ENCODE assay signal across 8 cellular contexts in the genomic region with DNA sequence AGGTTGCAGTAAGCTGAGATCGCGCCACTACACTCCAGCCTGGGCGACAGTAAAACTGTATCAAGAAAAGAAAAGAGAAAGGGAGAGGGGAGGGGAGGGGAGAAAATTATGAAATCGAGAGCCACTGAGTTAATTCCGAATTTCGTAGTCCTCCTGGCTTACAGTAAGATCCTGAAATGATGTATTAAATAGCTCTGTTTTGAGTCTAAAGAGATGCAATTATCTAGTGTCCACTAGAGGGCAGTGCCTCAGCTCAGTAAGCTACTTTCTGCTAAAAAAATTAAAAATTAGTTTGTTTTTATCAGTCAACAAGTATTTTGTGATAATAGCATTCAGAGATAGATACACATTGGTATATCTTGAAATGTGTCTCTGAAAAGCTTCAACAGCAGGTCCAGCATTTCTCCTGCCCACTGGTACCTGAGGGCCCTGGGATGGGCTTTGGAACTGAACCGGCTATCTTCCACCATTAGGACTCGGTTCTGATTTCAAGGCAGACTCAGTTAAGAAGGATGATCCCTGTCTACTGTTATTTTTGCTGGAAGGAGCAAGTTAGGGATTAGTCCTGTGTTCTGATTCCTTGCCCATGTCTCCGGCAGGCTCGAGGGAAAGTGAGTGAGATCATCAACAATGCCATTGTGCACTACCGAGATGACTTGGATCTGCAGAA. TPM values are rescaled to one million over a fixed set of nuclear protein-coding genes. Genes with fewer than 3 reads are reported as not detected.
DNase-seq lines count a peak whose midpoint lies in the region; ATAC-seq lines count a peak whose summit lies in the region.

No MANE protein-coding gene starts in this region.

- peak overlapping the region in 1 of 4 donors; percentile 51 for H3K4me3 Mint-ChIP-seq in IgD-negative memory B cell

- no peaks in the 10 kb centered on the region for H3K27me3 Mint-ChIP-seq in IgD-negative memory B cell

- H3K27ac Mint-ChIP-seq in IgD-negative memory B cell, result peak overlapping the region in 2 of 3 donors; percentile 62 to 68

- H3K9ac ChIP-seq in SK-N-MC (ENCODE audit: insufficient read length), result no peak overlapping the region

- no peak overlapping the region for H3K27ac ChIP-seq in SK-N-MC

- H3K9me3 ChIP-seq in SK-N-MC (ENCODE audit: low read depth, low read length), result no peaks in the 10 kb centered on the region

- peaks cover 50 to 55% (median 53%) of the 10 kb centered on the region in 3 donors for H3K4me1 Mint-ChIP-seq in IgD-negative memory B cell

- no peaks in the 10 kb centered on the region for H3K36me3 ChIP-seq in SK-N-MC (ENCODE audit: insufficient read depth, low read length)

- no peak overlapping the region for H3K4me3 ChIP-seq in SK-N-MC

- peak; percentile 60 for DNase-seq in DMS53 treated with DMSO at 0.1 percent for 48 hours (lab: John Stamatoyannopoulos, UW; ENCODE audit: unreplicated experiment)
- peak; percentile 50 for DNase-seq in SK-N-MC (ENCODE audit: low read depth, low spot score)
- DNase-seq in fibroblast of gingiva (ENCODE audit: low read depth), result peak; percentile 59
- DNase-seq in pulmonary artery endothelial cell (ENCODE audit: low read depth, low spot score), result peak; percentile 20
- no peak for DNase-seq in activated CD4-positive, CD25-positive, alpha-beta regulatory T cell (lab: John Stamatoyannopoulos, UW)
- no peak for DNase-seq in stimulated activated CD4-positive, alpha-beta T cell treated with anti-CD3 and anti-CD28 coated beads, Interleukin-4, amount 100 ng/mL, for 4 hours

- peaks cover 8% of the 10 kb centered on the region for H3K36me3 Mint-ChIP-seq in IgD-negative memory B cell

- no peak for ATAC-seq in HG03175 (IDR thresholded peaks at IDR 0.05; ENCODE audit: unreplicated experiment)

- no peaks in the 10 kb centered on the region for H3K9me3 Mint-ChIP-seq in IgD-negative memory B cell

RNA-seq across cellular contexts. Expression of gene TSPAN33, which starts 19.5 kb away (rescaled TPM):
- 55.0 TPM for polyA plus RNA-seq in IgD-negative memory B cell
- 0.07 and 0.28 TPM in 2 replicates for total RNA-seq in pulmonary artery endothelial cell

RNA-seq across cellular contexts. Expression of gene SMO, which starts 24.4 kb away (rescaled TPM):
- polyA plus RNA-seq in IgD-negative memory B cell, result 0.36 TPM
- total RNA-seq in pulmonary artery endothelial cell, result 2.4 and 5.0 TPM in 2 replicates

Comparison
In these comparisons a context has a peak if more than half of its experiments do, and no peak if none do; other contexts are left out.
1. DNase-seq: peak in DMS53 treated with DMSO at 0.1 percent for 48 hours (single experiment), SK-N-MC (single experiment), fibroblast of gingiva (single experiment) and pulmonary artery endothelial cell (single experiment); none in activated CD4-positive, CD25-positive, alpha-beta regulatory T cell (0 of 4) and stimulated activated CD4-positive, alpha-beta T cell treated with anti-CD3 and anti-CD28 coated beads, Interleukin-4, amount 100 ng/mL, for 4 hours (0 of 2).